Comparison of ENCODE assay signal across 8 cellular contexts in genomic region chr2:18378020-18378653, GRCh38.
DNase-seq lines count a peak whose midpoint lies in the region; ATAC-seq and TF ChIP-seq lines count a peak whose summit lies in the region.

No MANE protein-coding gene starts in this region.

- H3K36me3 ChIP-seq in lower lobe of right lung (no peaks in the 10 kb centered on the region), vagina (no peaks in the 10 kb centered on the region)

- H3K36me3 Mint-ChIP-seq in activated CD4-positive, alpha-beta memory T cell treated with anti-CD3 and anti-CD28 coated beads for 36 hours, result no peaks in the 10 kb centered on the region
- no peaks in the 10 kb centered on the region for H3K36me3 Mint-ChIP-seq in activated CD4-positive, alpha-beta memory T cell treated with anti-CD3 and anti-CD28 coated beads, Interleukin-2, amount 10 ng/mL, durations not matched to agents 7 days and 5 days (ENCODE audit: low read depth)

- H3K4me1 Mint-ChIP-seq in activated CD4-positive, alpha-beta memory T cell treated with anti-CD3 and anti-CD28 coated beads for 36 hours (ENCODE audit: low read depth), result no peaks in the 10 kb centered on the region
- no peaks in the 10 kb centered on the region for H3K4me1 Mint-ChIP-seq in activated CD4-positive, alpha-beta memory T cell treated with anti-CD3 and anti-CD28 coated beads, Interleukin-2, amount 10 ng/mL, durations not matched to agents 7 days and 5 days

- H3K9me3 Mint-ChIP-seq in activated CD4-positive, alpha-beta memory T cell treated with anti-CD3 and anti-CD28 coated beads for 36 hours, result no peaks in the 10 kb centered on the region
- H3K9me3 Mint-ChIP-seq in activated CD4-positive, alpha-beta memory T cell treated with anti-CD3 and anti-CD28 coated beads, Interleukin-2, amount 10 ng/mL, durations not matched to agents 7 days and 5 days, result no peaks in the 10 kb centered on the region

- H3K9me3 ChIP-seq in lower lobe of right lung, result no peaks in the 10 kb centered on the region
- no peaks in the 10 kb centered on the region for H3K9me3 ChIP-seq in vagina

- CTCF ChIA-PET in activated CD4-positive, alpha-beta memory T cell treated with anti-CD3 and anti-CD28 coated beads for 36 hours (lab: Charles Lee), result interaction anchor here (0.6 to 2.4 kb wide), 7 partner anchors 8 to 57 kb away, joined by 3 to 16 read pairs (median 4); no protein-coding TSS in a partner anchor
- CTCF ChIA-PET in activated CD4-positive, alpha-beta memory T cell treated with anti-CD3 and anti-CD28 coated beads, Interleukin-2, amount 10 ng/mL, durations not matched to agents 7 days and 5 days (lab: Charles Lee), result interaction anchor here (3.4 kb wide), 1 partner anchor 11 kb away, joined by 8 read pairs; no protein-coding TSS in a partner anchor

- TF ChIP-seq POLR2A in vagina (IDR thresholded peaks at IDR 0.05), result no peak

- H3K27ac ChIP-seq in lower lobe of right lung, result no peak overlapping the region
- H3K27ac ChIP-seq in vagina, result no peak overlapping the region

- H3K4me3 Mint-ChIP-seq in activated CD4-positive, alpha-beta memory T cell treated with anti-CD3 and anti-CD28 coated beads for 36 hours, result no peak overlapping the region
- H3K4me3 Mint-ChIP-seq in activated CD4-positive, alpha-beta memory T cell treated with anti-CD3 and anti-CD28 coated beads, Interleukin-2, amount 10 ng/mL, durations not matched to agents 7 days and 5 days, result no peak overlapping the region

- intact Hi-C loops in activated CD4-positive, alpha-beta memory T cell treated with anti-CD3 and anti-CD28 coated beads for 36 hours (cut with micrococcal nuclease), result loop anchor here (1.0 to 5.0 kb wide), 3 partner anchors 9 to 731 kb away; no protein-coding TSS in a partner anchor
- intact Hi-C loops in lower lobe of right lung (cut with DNase I), result no loop called here
- intact Hi-C loops in vagina (cut with DNase I), result no loop called here

- peaks cover 8% of the 10 kb centered on the region for H3K27me3 Mint-ChIP-seq in activated CD4-positive, alpha-beta memory T cell treated with anti-CD3 and anti-CD28 coated beads for 36 hours
- H3K27me3 Mint-ChIP-seq in activated CD4-positive, alpha-beta memory T cell treated with anti-CD3 and anti-CD28 coated beads, Interleukin-2, amount 10 ng/mL, durations not matched to agents 7 days and 5 days, result peaks cover 8% of the 10 kb centered on the region

- POLR2A ChIA-PET in activated CD4-positive, alpha-beta memory T cell treated with anti-CD3 and anti-CD28 coated beads for 36 hours (lab: Charles Lee), result no interaction called here
- POLR2A ChIA-PET in activated CD4-positive, alpha-beta memory T cell treated with anti-CD3 and anti-CD28 coated beads, Interleukin-2, amount 10 ng/mL, durations not matched to agents 7 days and 5 days (lab: Charles Lee), result no interaction called here

- H3K27ac Mint-ChIP-seq in activated CD4-positive, alpha-beta memory T cell treated with anti-CD3 and anti-CD28 coated beads for 36 hours, result no peak overlapping the region
- H3K27ac Mint-ChIP-seq in activated CD4-positive, alpha-beta memory T cell treated with anti-CD3 and anti-CD28 coated beads, Interleukin-2, amount 10 ng/mL, durations not matched to agents 7 days and 5 days, result no peak overlapping the region

- peak; percentile 16 for DNase-seq in activated CD4-positive, alpha-beta memory T cell treated with anti-CD3 and anti-CD28 coated beads for 36 hours
- DNase-seq in activated CD4-positive, alpha-beta memory T cell treated with anti-CD3 and anti-CD28 coated beads, Interleukin-2, amount 10 ng/mL, durations not matched to agents 7 days and 5 days, result no peak
- DNase-seq in HT1080 (ENCODE audit: low read depth), result peak; percentile 28
- peak; percentile 60 for DNase-seq in OCI-M1 (lab: John Stamatoyannopoulos, UW)
- DNase-seq in dermis blood vessel endothelial cell, result peak; percentile 69
- no peak for DNase-seq in lower lobe of right lung
- no peak for DNase-seq in vagina (ENCODE audit: extremely low spot score in 2 of 2)

- H3K4me1 ChIP-seq in lower lobe of right lung, result no peaks in the 10 kb centered on the region
- no peaks in the 10 kb centered on the region for H3K4me1 ChIP-seq in vagina

- ATAC-seq in GM21528 (IDR thresholded peaks at IDR 0.05; ENCODE audit: low FRiP score, unreplicated experiment), result peak; percentile 92
- ATAC-seq in lower lobe of right lung, result peak; percentile 72 to 77

- H3K4me3 ChIP-seq in lower lobe of right lung, result no peak overlapping the region
- H3K4me3 ChIP-seq in vagina, result no peak overlapping the region

- TF ChIP-seq CTCF in lower lobe of right lung (IDR thresholded peaks at IDR 0.05) (peak; percentile 81), vagina (IDR thresholded peaks at IDR 0.05) (peak in 2 of 3 experiments; percentile 64 to 69)

- H3K27me3 ChIP-seq in lower lobe of right lung (ENCODE audit: low read depth) (no peaks in the 10 kb centered on the region), vagina (no peaks in the 10 kb centered on the region)

Comparison
In these comparisons a context has a peak if more than half of its experiments do, and no peak if none do; other contexts are left out.
1. DNase-seq: peak in activated CD4-positive, alpha-beta memory T cell treated with anti-CD3 and anti-CD28 coated beads for 36 hours (single experiment), HT1080 (single experiment), OCI-M1 (single experiment) and dermis blood vessel endothelial cell (single experiment); none in activated CD4-positive, alpha-beta memory T cell treated with anti-CD3 and anti-CD28 coated beads, Interleukin-2, amount 10 ng/mL, durations not matched to agents 7 days and 5 days (single experiment), lower lobe of right lung (single experiment) and vagina (0 of 2).